8 cellular contexts compared by ENCODE assay signal in the genomic region with DNA sequence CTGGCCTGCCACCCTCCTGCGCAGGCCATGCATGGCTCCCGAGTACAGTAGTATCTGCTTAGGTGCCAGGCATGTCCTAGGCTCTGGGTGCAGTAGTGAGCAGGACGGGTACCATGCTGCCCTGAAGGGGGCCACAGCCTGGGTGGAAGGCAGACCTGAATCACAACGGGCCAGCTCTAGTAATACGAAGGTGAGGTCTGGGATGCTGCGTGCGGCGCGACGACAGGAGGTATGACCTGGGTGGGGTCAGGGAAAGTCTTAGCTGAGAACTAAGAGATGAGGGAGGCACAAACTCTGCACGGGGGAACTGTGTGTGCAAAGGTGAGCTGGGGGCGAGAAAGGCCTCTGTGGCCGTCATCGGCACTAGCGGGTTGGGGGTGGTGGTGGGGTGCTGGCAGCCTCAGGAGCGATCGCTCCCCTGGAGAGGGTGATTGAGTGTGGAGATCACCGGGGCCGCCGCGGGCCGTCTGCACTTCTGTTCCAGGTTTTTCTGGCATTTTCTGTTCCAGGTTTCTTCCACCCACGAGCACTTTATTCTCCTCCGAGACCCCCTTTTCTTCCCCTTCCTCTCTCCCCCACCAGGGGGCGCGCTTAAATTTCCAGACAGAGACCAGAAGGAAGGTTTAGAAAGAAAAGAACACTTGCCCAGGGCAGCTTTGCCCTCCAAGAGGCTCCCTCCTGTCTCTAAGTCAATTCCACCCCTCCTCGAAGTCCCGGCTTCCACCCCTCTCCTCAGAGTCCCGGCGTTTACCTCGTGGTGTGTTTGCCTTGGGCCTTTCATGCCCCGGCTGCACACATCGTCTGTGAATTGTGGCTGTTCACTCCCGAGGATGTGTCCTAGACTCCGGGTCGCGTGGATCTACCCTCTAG. TPM values are rescaled to one million over a fixed set of nuclear protein-coding genes. Genes with fewer than 3 reads are reported as not detected.
A peak's percentile ranks its signal among the peaks of the same experiment; 100 is the strongest.
DNase-seq lines count a peak whose midpoint lies in the region; ATAC-seq and TF ChIP-seq lines count a peak whose summit lies in the region.

No MANE protein-coding gene starts in this region.

- intact Hi-C loops in CD8-positive, alpha-beta T cell (cut with DNase I, micrococcal nuclease): loop anchor here (2.0 to 5.0 kb wide), 2 partner anchors 115 to 228 kb away; no protein-coding TSS in a partner anchor
- intact Hi-C loops in IMR-90 (cut with micrococcal nuclease) (no loop called here), left cardiac atrium (cut with DNase I) (no loop called here)
- intact Hi-C loops in activated naive CD4-positive, alpha-beta T cell treated with anti-CD3 and anti-CD28 coated beads for 36 hours (cut with micrococcal nuclease): loop anchor here (1.0 to 5.0 kb wide), 6 partner anchors 23 to 229 kb away; partner anchors contain the start of gene SLC22A5

- no peak overlapping the region for H3K4ac ChIP-seq in IMR-90 (ENCODE audit: low read depth, low read length)

- peak; percentile 31 to 79 (median 62) for DNase-seq in CD8-positive, alpha-beta T cell
- DNase-seq in IMR-90 (peak; percentile 39), left cardiac atrium (peak; percentile 65)
- DNase-seq in activated naive CD4-positive, alpha-beta T cell treated with anti-CD3 and anti-CD28 coated beads for 36 hours: peak; percentile 82

- no peak overlapping the region for H2BK20ac ChIP-seq in IMR-90 (ENCODE audit: low read depth, low read length)

- no peak for TF ChIP-seq POLR2A in IMR-90 (IDR thresholded peaks at IDR 0.05; ENCODE audit: low read depth, low read length)

- H2BK5ac ChIP-seq in IMR-90 (ENCODE audit: low read depth, low read length, poor library complexity, severe bottlenecking): no peak overlapping the region

- H3K27ac Mint-ChIP-seq in CD8-positive, alpha-beta T cell: no peak overlapping the region
- H3K27ac Mint-ChIP-seq in activated naive CD4-positive, alpha-beta T cell treated with anti-CD3 and anti-CD28 coated beads for 36 hours: no peak overlapping the region

- H3K4me1 ChIP-seq in CD8-positive, alpha-beta T cell (ENCODE audit: insufficient read depth, low read length): peaks cover 4% of the 10 kb centered on the region
- H3K4me1 ChIP-seq in IMR-90 (ENCODE audit: control insufficient read depth, insufficient read depth, low read length) (peaks cover 24% of the 10 kb centered on the region), skeletal muscle tissue (ENCODE audit: control insufficient read depth in 3 of 3, insufficient read depth in 3 of 3, low read length in 3 of 3) (peaks cover 0 to 6% (median 2%) of the 10 kb centered on the region in 3 donors)

- dilution Hi-C loops in IMR-90 (cut with HindIII; ENCODE audit: low sequenced_read_pairs, unreplicated experiment): no loop called here

- no peak overlapping the region for H2BK15ac ChIP-seq in IMR-90 (ENCODE audit: low read depth, low read length)

- H3K9me3 Mint-ChIP-seq in CD8-positive, alpha-beta T cell: no peaks in the 10 kb centered on the region
- H3K9me3 Mint-ChIP-seq in activated naive CD4-positive, alpha-beta T cell treated with anti-CD3 and anti-CD28 coated beads for 36 hours: no peaks in the 10 kb centered on the region

- peak; percentile 83 for TF ChIP-seq CTCF in CD8-positive, alpha-beta T cell (IDR thresholded peaks at IDR 0.05)
- peak; percentile 72 for TF ChIP-seq CTCF in IMR-90 (conservative IDR thresholded peaks at IDR 0.05; ENCODE audit: low read depth, low read length)

- H3K9me3 ChIP-seq in CD8-positive, alpha-beta T cell (ENCODE audit: low read length): no peaks in the 10 kb centered on the region
- H3K9me3 ChIP-seq in IMR-90 (ENCODE audit: control insufficient read depth, insufficient read depth, low read length) (no peaks in the 10 kb centered on the region), skeletal muscle tissue (ENCODE audit: control insufficient read depth in 3 of 3, low read length in 3 of 3) (no peaks in the 10 kb centered on the region)

- H3K79me1 ChIP-seq in IMR-90 (ENCODE audit: low read depth in 1 of 2, low read length in 2 of 2): peaks cover 5 to 33% of the 10 kb centered on the region in 2 experiments; a peak in 3 of 4 replicates

- CTCF ChIA-PET in CD8-positive, alpha-beta T cell (lab: Charles Lee): interaction anchor here (0.7 to 2.3 kb wide), 17 partner anchors 9 to 548 kb away, joined by 3 to 14 read pairs (median 3); no protein-coding TSS in a partner anchor
- CTCF ChIA-PET in IMR-90 (lab: Yijun Ruan, JAX): interaction anchor here (0.7 to 1.4 kb wide), 4 partner anchors 9 to 43 kb away, joined by 3 to 4 read pairs (median 3); no protein-coding TSS in a partner anchor
- CTCF ChIA-PET in activated naive CD4-positive, alpha-beta T cell treated with anti-CD3 and anti-CD28 coated beads for 36 hours (lab: Charles Lee): interaction anchor here (0.6 to 3.3 kb wide), 26 partner anchors 10 to 825 kb away, joined by 3 to 13 read pairs (median 4); partner anchors contain the start of genes SLC22A4 and SLC22A5

- H3K9me1 ChIP-seq in IMR-90 (ENCODE audit: insufficient read depth, low read length): peaks cover 25% of the 10 kb centered on the region

- no peak overlapping the region for H3K4me3 Mint-ChIP-seq in CD8-positive, alpha-beta T cell
- no peak overlapping the region for H3K4me3 Mint-ChIP-seq in activated naive CD4-positive, alpha-beta T cell treated with anti-CD3 and anti-CD28 coated beads for 36 hours

- no peak overlapping the region for H4K8ac ChIP-seq in IMR-90 (ENCODE audit: low read depth in 2 of 2, low read length in 2 of 2)

- BruUV-seq in IMR-90 (replicated peaks; lab: Mats Ljungman, UMichigan): no TSS peak

- no peak overlapping the region for H3K27ac ChIP-seq in CD8-positive, alpha-beta T cell (ENCODE audit: low read depth, low read length)
- H3K27ac ChIP-seq in IMR-90 (ENCODE audit: insufficient read depth, low read length) (no peak overlapping the region), skeletal muscle tissue (ENCODE audit: low read depth, low read length) (no peak overlapping the region)

- H3K27me3 Mint-ChIP-seq in CD8-positive, alpha-beta T cell (ENCODE audit: low read depth): peaks cover 17% of the 10 kb centered on the region
- peaks cover 20% of the 10 kb centered on the region for H3K27me3 Mint-ChIP-seq in activated naive CD4-positive, alpha-beta T cell treated with anti-CD3 and anti-CD28 coated beads for 36 hours (ENCODE audit: low read depth)

- POLR2A ChIA-PET in CD8-positive, alpha-beta T cell (lab: Charles Lee): no interaction called here
- POLR2A ChIA-PET in IMR-90 (lab: Charles Lee; ENCODE audit: unreplicated experiment): no interaction called here

- ATAC-seq in CD8-positive, alpha-beta T cell: peak; percentile 49
- ATAC-seq in IMR-90 (ENCODE audit: low read depth): no peak
- peak; percentile 34 for ATAC-seq in SK-N-SH treated with all-trans-retinoic acid at 6 μM for 48 hours
- peak; percentile 8 to 27 for ATAC-seq in left cardiac atrium
- no peak for ATAC-seq in HG03025 (IDR thresholded peaks at IDR 0.05; ENCODE audit: low FRiP score, unreplicated experiment)
- no peak for ATAC-seq in HG02852 (IDR thresholded peaks at IDR 0.05; ENCODE audit: unreplicated experiment)

- no peak overlapping the region for H3K23ac ChIP-seq in IMR-90 (ENCODE audit: low read depth, low read length)

- no peak overlapping the region for H3K56ac ChIP-seq in IMR-90 (ENCODE audit: extremely low read depth, insufficient read depth, low read length)

- no peak overlapping the region for H2AK5ac ChIP-seq in IMR-90 (ENCODE audit: low read depth, low read length)

- H3K4me2 ChIP-seq in IMR-90 (ENCODE audit: low read depth, low read length): no peak overlapping the region

- no peaks in the 10 kb centered on the region for H3K36me3 Mint-ChIP-seq in CD8-positive, alpha-beta T cell
- no peaks in the 10 kb centered on the region for H3K36me3 Mint-ChIP-seq in activated naive CD4-positive, alpha-beta T cell treated with anti-CD3 and anti-CD28 coated beads for 36 hours (ENCODE audit: low read depth)

- H3K14ac ChIP-seq in IMR-90 (replicated peaks; ENCODE audit: low read depth, low read length): no peak overlapping the region

- peak; percentile 66 for TF ChIP-seq RAD21 in IMR-90 (IDR thresholded peaks at IDR 0.05; ENCODE audit: low read length)

- peaks cover 3% of the 10 kb centered on the region for H3K4me1 Mint-ChIP-seq in CD8-positive, alpha-beta T cell (ENCODE audit: low read depth)
- peaks cover 12% of the 10 kb centered on the region for H3K4me1 Mint-ChIP-seq in activated naive CD4-positive, alpha-beta T cell treated with anti-CD3 and anti-CD28 coated beads for 36 hours (ENCODE audit: low read depth)

- H4K5ac ChIP-seq in IMR-90 (ENCODE audit: low read depth, low read length): no peak overlapping the region

- H2AK9ac ChIP-seq in IMR-90 (replicated peaks; ENCODE audit: low read depth, low read length, poor library complexity): no peak overlapping the region

- H2AFZ ChIP-seq in IMR-90 (replicated peaks; ENCODE audit: low read length, poor library complexity): no peak overlapping the region

- H2BK120ac ChIP-seq in IMR-90 (ENCODE audit: low read depth, low read length): no peak overlapping the region

- in situ Hi-C loops in IMR-90 (cut with MboI; ENCODE audit: low sequenced_read_pairs): no loop called here

- no peaks in the 10 kb centered on the region for H3K36me3 ChIP-seq in CD8-positive, alpha-beta T cell (ENCODE audit: insufficient read depth, low read length)
- H3K36me3 ChIP-seq in IMR-90 (ENCODE audit: control insufficient read depth, insufficient read depth, low read length) (peaks cover 50% of the 10 kb centered on the region), skeletal muscle tissue (ENCODE audit: control insufficient read depth in 3 of 3, insufficient read depth in 3 of 3, low read length in 3 of 3) (peaks cover 0 to 8% (median 4%) of the 10 kb centered on the region in 3 donors)

- H4K91ac ChIP-seq in IMR-90 (ENCODE audit: insufficient read depth, low read depth, low read length): no peak overlapping the region

- H4K20me1 ChIP-seq in IMR-90 (ENCODE audit: insufficient read depth, low read length): peaks cover 3% of the 10 kb centered on the region

- no peak overlapping the region for H3K9ac ChIP-seq in IMR-90 (ENCODE audit: low read depth, low read length)
- peak overlapping the region in 1 of 3 donors; percentile 66 for H3K9ac ChIP-seq in skeletal muscle tissue (ENCODE audit: low read depth in 1 of 3, low read length in 3 of 3)

- 51% methylated on average over 15 of the region's 37 CpGs; no CpG with 5 or more reads in 1 of the 2 experiments for WGBS in IMR-90 (ENCODE audit: extremely low coverage in 2 of 2, insufficient read length in 1 of 2), 2 experiments

- H3K4me3 ChIP-seq in CD8-positive, alpha-beta T cell (ENCODE audit: low read depth, low read length): no peak overlapping the region
- H3K4me3 ChIP-seq in IMR-90 (ENCODE audit: insufficient read depth, low read depth, low read length) (no peak overlapping the region), skeletal muscle tissue (ENCODE audit: low read length in 3 of 3) (peak overlapping the region in 2 of 3 donors; percentile 19 to 54)

- no peak overlapping the region for H3K18ac ChIP-seq in IMR-90 (ENCODE audit: low read depth, low read length)

- no peaks in the 10 kb centered on the region for H3K27me3 ChIP-seq in CD8-positive, alpha-beta T cell (ENCODE audit: insufficient read depth, low read length)
- no peaks in the 10 kb centered on the region for H3K27me3 ChIP-seq in IMR-90 (ENCODE audit: control insufficient read depth, insufficient read depth, low read length)
- no peaks in the 10 kb centered on the region for H3K27me3 ChIP-seq in skeletal muscle tissue (ENCODE audit: control insufficient read depth in 3 of 3, insufficient read depth in 3 of 3, low read length in 3 of 3)

RNA-seq across cellular contexts. Expression of gene PDLIM4, which starts 15.1 kb away (rescaled TPM):
- total RNA-seq in CD8-positive, alpha-beta T cell: not detected
- total RNA-seq in IMR-90 (2012; rRNA removed) (61.1 and 97.5 TPM in 2 replicates), left cardiac atrium (10 to 100 TPM; 12.4 to 38.5 TPM), skeletal muscle tissue (19.8 TPM)
- polyA plus RNA-seq in IMR-90 (2012; rRNA removed): 214 and 225 TPM in 2 replicates
- 62.0 and 132 TPM in 2 replicates for polyA plus RNA-seq in IMR-90 (2012; cell fraction: cytosol; rRNA removed)
- polyA plus RNA-seq in IMR-90 (2012; cell fraction: nucleus; rRNA removed; ENCODE audit: low replicate concordance): 199 and 416 TPM in 2 replicates
- total RNA-seq in activated naive CD4-positive, alpha-beta T cell treated with anti-CD3 and anti-CD28 coated beads for 36 hours: not detected

RNA-seq across cellular contexts. Expression of gene SLC22A4, which starts 21.6 kb away (rescaled TPM):
- total RNA-seq in CD8-positive, alpha-beta T cell: 1 to 10 TPM in 1 of 2 experiments, under 1 TPM in 1; 0.67 to 1.0 TPM
- total RNA-seq in IMR-90 (2012; rRNA removed): 2.8 and 3.2 TPM in 2 replicates
- 2.5 and 2.6 TPM in 2 replicates for polyA plus RNA-seq in IMR-90 (2012; rRNA removed)
- polyA plus RNA-seq in IMR-90 (2012; cell fraction: cytosol; rRNA removed): 1.2 and 2.1 TPM in 2 replicates
- 7.0 and 12.7 TPM in 2 replicates for polyA plus RNA-seq in IMR-90 (2012; cell fraction: nucleus; rRNA removed; ENCODE audit: low replicate concordance)
- 1 to 10 TPM; 1.9 to 2.0 TPM for total RNA-seq in activated naive CD4-positive, alpha-beta T cell treated with anti-CD3 and anti-CD28 coated beads for 36 hours
- total RNA-seq in left cardiac atrium: 1 to 10 TPM; 2.2 to 3.3 TPM
- total RNA-seq in skeletal muscle tissue: 3.1 TPM

RNA-seq across cellular contexts. Expression of gene P4HA2, which starts 44.9 kb away (rescaled TPM):
- not detected for total RNA-seq in CD8-positive, alpha-beta T cell
- total RNA-seq in IMR-90 (2012; rRNA removed): 190 and 225 TPM in 2 replicates
- polyA plus RNA-seq in IMR-90 (2012; rRNA removed): 184 and 186 TPM in 2 replicates
- polyA plus RNA-seq in IMR-90 (2012; cell fraction: cytosol; rRNA removed): 144 and 191 TPM in 2 replicates
- 99.1 and 183 TPM in 2 replicates for polyA plus RNA-seq in IMR-90 (2012; cell fraction: nucleus; rRNA removed; ENCODE audit: low replicate concordance)
- under 1 TPM; 0.47 to 0.74 TPM for total RNA-seq in activated naive CD4-positive, alpha-beta T cell treated with anti-CD3 and anti-CD28 coated beads for 36 hours
- 10 to 100 TPM; 60.2 to 78.4 TPM for total RNA-seq in left cardiac atrium
- 50.6 TPM for total RNA-seq in skeletal muscle tissue

Comparison
In these comparisons a context has a peak if more than half of its experiments do, and no peak if none do; other contexts are left out.
1. ATAC-seq: peak in CD8-positive, alpha-beta T cell (single experiment), SK-N-SH treated with all-trans-retinoic acid at 6 μM for 48 hours (single experiment) and left cardiac atrium (2 of 2); none in IMR-90 (single experiment), HG03025 (single experiment) and HG02852 (single experiment).
2. H3K4me3 ChIP-seq: peak in skeletal muscle tissue (2 of 3); none in CD8-positive, alpha-beta T cell (single experiment) and IMR-90 (single experiment).
3. RNA of gene PDLIM4, which starts 15.1 kb away (total RNA-seq): 61.1 to 97.5 TPM in IMR-90, 12.4 to 38.5 TPM in left cardiac atrium and 19.8 TPM in skeletal muscle tissue (single experiment); not detected in CD8-positive, alpha-beta T cell and not detected in activated naive CD4-positive, alpha-beta T cell treated with anti-CD3 and anti-CD28 coated beads for 36 hours; every median in the first group is over 10 times any median in the second.
4. RNA of gene P4HA2, which starts 44.9 kb away (total RNA-seq): 190 to 225 TPM in IMR-90, 60.2 to 78.4 TPM in left cardiac atrium and 50.6 TPM in skeletal muscle tissue (single experiment); 0.47 to 0.74 TPM in activated naive CD4-positive, alpha-beta T cell treated with anti-CD3 and anti-CD28 coated beads for 36 hours and not detected in CD8-positive, alpha-beta T cell; every median in the first group is over 10 times any median in the second.
5. intact Hi-C loops: an anchor here in CD8-positive, alpha-beta T cell (2.0 to 5.0 kb wide) and activated naive CD4-positive, alpha-beta T cell treated with anti-CD3 and anti-CD28 coated beads for 36 hours (1.0 to 5.0 kb wide); none called in IMR-90 and left cardiac atrium.
6. Peak in every context shown above with its lines, with median percentiles within 50 percentile points of each other: DNase-seq.